18 cellular contexts compared by ENCODE assay signal in genomic region chr5:32326216-32326772, GRCh38. TPM values are rescaled to one million over a fixed set of nuclear protein-coding genes. Genes with fewer than 3 reads are reported as not detected.
DNase-seq lines count a peak whose midpoint lies in the region; ATAC-seq and TF ChIP-seq lines count a peak whose summit lies in the region.
"Had no signal": no experiment of that assay in that cellular context is flagged by ENCODE, and none has a peak within 500 bp of the region (broad histone marks: within the 10 kb centered on the region; RNA-seq: fewer than 3 reads in every experiment).

No MANE protein-coding gene starts in this region.

- H3K36me3 Mint-ChIP-seq in activated T-helper 17 cell treated with anti-CD3 and anti-CD28 coated beads, Interleukin-2, amount 50 U/mL, for 72 hours (ENCODE audit: low read depth) = no peaks in the 10 kb centered on the region
- peaks cover 5% of the 10 kb centered on the region for H3K36me3 Mint-ChIP-seq in T-cell

- peak; percentile 32 for DNase-seq in AG08396 (ENCODE audit: low spot score)
- DNase-seq in HT1080 (ENCODE audit: low read depth) = peak; percentile 48
- DNase-seq in hepatic stellate cell (ENCODE audit: low spot score) = peak; percentile 34
- no peak for DNase-seq in DMS153 treated with DMSO at 0.1 percent for 48 hours (lab: John Stamatoyannopoulos, UW; ENCODE audit: unreplicated experiment)
- DNase-seq in foreskin keratinocyte = no peak
- no peak for DNase-seq in T-cell
- DNase-seq: ACHN; activated CD4-positive, alpha-beta T cell treated with anti-CD3 and anti-CD28 coated beads for 48 hours; activated effector memory CD4-positive, alpha-beta T cell treated with Interleukin-2 at 50 U/mL for 16 hours; heart right ventricle; immature natural killer cell; naive B cell; NCI-H1930; sigmoid colon; stimulated activated naive B cell treated with anti-CD40 and anti-IgM and Interleukin-4, amounts not matched to agents 10 μg/mL and 1 μg/mL and 100 μg/mL, for 72 hours had no signal

- no peaks in the 10 kb centered on the region for H3K27me3 ChIP-seq in foreskin keratinocyte
- H3K27me3 ChIP-seq: heart right ventricle, sigmoid colon had no signal

- H3K27me3 Mint-ChIP-seq in activated T-helper 17 cell treated with anti-CD3 and anti-CD28 coated beads, Interleukin-2, amount 50 U/mL, for 72 hours = no peaks in the 10 kb centered on the region
- H3K27me3 Mint-ChIP-seq in T-cell = no peaks in the 10 kb centered on the region
- H3K27me3 Mint-ChIP-seq: naive B cell; stimulated activated naive B cell treated with anti-CD40 and anti-IgM and Interleukin-4, amounts not matched to agents 10 μg/mL and 1 μg/mL and 100 μg/mL, for 72 hours had no signal

- no peak for ATAC-seq in activated T-helper 17 cell treated with anti-CD3 and anti-CD28 coated beads, Interleukin-2, amount 50 U/mL, for 72 hours (replicated peaks)
- ATAC-seq in foreskin keratinocyte = no peak
- no peak for ATAC-seq in GM21515 (IDR thresholded peaks at IDR 0.05; ENCODE audit: unreplicated experiment)
- no peak for ATAC-seq in T-cell (replicated peaks in 1 of 4)
- ATAC-seq: esophagus mucosa; heart right ventricle; stimulated activated naive B cell treated with anti-CD40 and anti-IgM and Interleukin-4, amounts not matched to agents 10 μg/mL and 1 μg/mL and 100 μg/mL, for 72 hours had no signal

- H3K9me3 Mint-ChIP-seq in activated T-helper 17 cell treated with anti-CD3 and anti-CD28 coated beads, Interleukin-2, amount 50 U/mL, for 72 hours = peaks cover 3% of the 10 kb centered on the region
- peaks cover 0 to 5% (median 5%) of the 10 kb centered on the region in 3 donors for H3K9me3 Mint-ChIP-seq in T-cell

- H3K4me3 Mint-ChIP-seq in activated T-helper 17 cell treated with anti-CD3 and anti-CD28 coated beads, Interleukin-2, amount 50 U/mL, for 72 hours = no peak overlapping the region
- H3K4me3 Mint-ChIP-seq in T-cell = no peak overlapping the region
- H3K4me3 Mint-ChIP-seq: immature natural killer cell; naive B cell; stimulated activated naive B cell treated with anti-CD40 and anti-IgM and Interleukin-4, amounts not matched to agents 10 μg/mL and 1 μg/mL and 100 μg/mL, for 72 hours had no signal

- H3K4me1 ChIP-seq in foreskin keratinocyte = no peaks in the 10 kb centered on the region

- TF ChIP-seq CTCF in foreskin keratinocyte (conservative IDR thresholded peaks at IDR 0.05) = no peak

- H3K4me1 Mint-ChIP-seq in activated T-helper 17 cell treated with anti-CD3 and anti-CD28 coated beads, Interleukin-2, amount 50 U/mL, for 72 hours = peaks cover 4% of the 10 kb centered on the region
- peaks cover 2 to 5% (median 2%) of the 10 kb centered on the region in 3 donors for H3K4me1 Mint-ChIP-seq in T-cell

- peak overlapping the region; percentile 28 for H3K27ac Mint-ChIP-seq in activated T-helper 17 cell treated with anti-CD3 and anti-CD28 coated beads, Interleukin-2, amount 50 U/mL, for 72 hours
- peak overlapping the region in 1 of 2 donors; percentile 54 for H3K27ac Mint-ChIP-seq in T-cell
- H3K27ac Mint-ChIP-seq: naive B cell; stimulated activated naive B cell treated with anti-CD40 and anti-IgM and Interleukin-4, amounts not matched to agents 10 μg/mL and 1 μg/mL and 100 μg/mL, for 72 hours had no signal

- no peak overlapping the region for H3K27ac ChIP-seq in foreskin keratinocyte
- H3K27ac ChIP-seq: heart right ventricle, sigmoid colon had no signal

- CTCF ChIA-PET in T-cell (lab: Charles Lee) = no interaction called here

- POLR2A ChIA-PET in T-cell (lab: Charles Lee) = no interaction called here

RNA-seq across cellular contexts. Expression of gene MTMR12, which starts 13.6 kb away (rescaled TPM):
- 15.7 and 16.0 TPM in 2 replicates for total RNA-seq in HT1080 (2014; rRNA removed; shearing (Covaris generic))
- polyA plus RNA-seq in HT1080 (2015; cell fraction: cytosol; rRNA removed) = 23.0 and 25.3 TPM in 2 replicates
- polyA plus RNA-seq in HT1080 (2015; cell fraction: nucleus; rRNA removed) = 19.7 and 20.5 TPM in 2 replicates
- total RNA-seq in activated T-helper 17 cell treated with anti-CD3 and anti-CD28 coated beads, Interleukin-2, amount 50 U/mL, for 72 hours = 10 to 100 TPM; 28.4 TPM
- 17.1 and 19.3 TPM in 2 replicates for total RNA-seq in foreskin keratinocyte
- 4.5 and 5.7 TPM in 2 replicates for polyA plus RNA-seq in foreskin keratinocyte
- 10 to 100 TPM; 19.3 to 22.2 (median 20.0) TPM for total RNA-seq in T-cell

Comparison
In these comparisons a context has a peak if more than half of its experiments do, and no peak if none do; other contexts are left out.
1. DNase-seq: peak in AG08396 (single experiment), HT1080 (single experiment) and hepatic stellate cell (single experiment); none in DMS153 treated with DMSO at 0.1 percent for 48 hours (single experiment), foreskin keratinocyte (0 of 2) and T-cell (0 of 34).